In the genomic region with DNA sequence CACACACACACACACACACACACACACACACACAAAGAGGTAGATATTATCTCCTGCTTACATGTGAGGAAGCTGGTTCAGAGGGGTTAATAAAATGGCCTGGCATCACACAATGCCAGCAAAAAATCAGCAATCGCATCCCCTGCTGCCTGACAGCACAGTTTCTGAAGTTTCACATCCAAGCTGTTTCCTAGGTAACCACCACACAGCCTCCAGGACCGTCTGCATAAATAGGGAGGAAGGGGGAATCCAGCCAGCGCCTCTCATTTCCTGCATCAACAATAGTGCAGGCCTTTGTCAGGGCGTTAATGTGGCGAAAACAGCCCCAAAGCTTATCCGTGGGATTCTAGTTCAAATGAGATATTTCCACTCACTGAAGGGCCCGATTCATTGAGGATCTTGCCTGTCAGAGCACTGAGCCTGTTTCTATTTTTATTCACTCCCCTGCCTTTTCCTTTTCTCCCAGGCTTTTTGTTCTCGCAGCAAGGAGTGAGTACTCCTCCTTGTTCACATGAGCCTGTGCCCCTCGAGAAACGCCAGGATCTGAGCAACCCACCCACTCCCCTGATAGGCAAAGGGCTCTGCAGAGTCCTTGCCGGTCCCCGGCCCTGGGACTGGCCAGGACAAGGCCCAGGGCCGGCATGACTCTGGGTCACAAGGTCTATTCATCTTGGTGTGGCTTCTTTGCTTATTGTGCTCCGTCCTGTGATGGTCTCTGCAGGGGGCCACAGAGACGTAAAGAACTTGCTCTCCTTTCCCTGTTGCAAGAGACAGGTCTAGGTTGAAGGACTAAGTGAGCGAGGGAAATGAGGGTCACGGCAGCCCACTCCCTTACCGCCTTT, we compare ENCODE assay signal across 9 cellular contexts. TPM values are rescaled to one million over a fixed set of nuclear protein-coding genes. Genes with fewer than 3 reads are reported as not detected.
A peak's percentile ranks its signal among the peaks of the same experiment; 100 is the strongest.
DNase-seq lines count a peak whose midpoint lies in the region; ATAC-seq, FAIRE-seq and TF ChIP-seq lines count a peak whose summit lies in the region.
"Had no signal": no experiment of that assay in that cellular context is flagged by ENCODE, and none has a peak within 500 bp of the region (broad histone marks: within the 10 kb centered on the region; RNA-seq: fewer than 3 reads in every experiment).

No MANE protein-coding gene starts in this region.

- H3K27me3 Mint-ChIP-seq in neural progenitor cell (ENCODE audit: insufficient read depth, low read depth): peaks cover 3% of the 10 kb centered on the region

- H3K4me2 ChIP-seq in neural progenitor cell: peak overlapping the region; percentile 68

- FAIRE-seq in GM19239 (lab: Jason Lieb, UNC): no peak

- H3K36me3 Mint-ChIP-seq in neural progenitor cell: peaks cover 10% of the 10 kb centered on the region
- H3K36me3 Mint-ChIP-seq: activated naive CD8-positive, alpha-beta T cell treated with anti-CD3 and anti-CD28 coated beads, Interleukin-2, amount 10 ng/mL, durations not matched to agents 7 days and 5 days had no signal

- H3K9me3 ChIP-seq in neural progenitor cell (ENCODE audit: low read depth): no peaks in the 10 kb centered on the region
- no peaks in the 10 kb centered on the region for H3K9me3 ChIP-seq in lower lobe of right lung

- H4K20me1 ChIP-seq in neural progenitor cell (ENCODE audit: low read depth): no peaks in the 10 kb centered on the region

- H3K9ac ChIP-seq in neural progenitor cell: no peak overlapping the region

- H3K4me1 ChIP-seq in neural progenitor cell (peaks cover 35% of the 10 kb centered on the region), lower lobe of right lung (no peaks in the 10 kb centered on the region), foreskin keratinocyte (no peaks in the 10 kb centered on the region)

- ATAC-seq in lower lobe of right lung (no peak), foreskin keratinocyte (no peak)

- H3K27ac ChIP-seq in dorsolateral prefrontal cortex (peak overlapping the region; percentile 20 to 94 (median 85)), neural progenitor cell (no peak overlapping the region), lower lobe of right lung (no peak overlapping the region), foreskin keratinocyte (no peak overlapping the region)

- H3K27me3 ChIP-seq in dorsolateral prefrontal cortex (no peaks in the 10 kb centered on the region), neural progenitor cell (no peaks in the 10 kb centered on the region), lower lobe of right lung (ENCODE audit: low read depth) (no peaks in the 10 kb centered on the region), foreskin keratinocyte (peaks cover 2% of the 10 kb centered on the region)

- peaks cover 24% of the 10 kb centered on the region for H3K4me1 Mint-ChIP-seq in neural progenitor cell
- H3K4me1 Mint-ChIP-seq: activated naive CD8-positive, alpha-beta T cell treated with anti-CD3 and anti-CD28 coated beads, Interleukin-2, amount 10 ng/mL, durations not matched to agents 7 days and 5 days had no signal

- peak overlapping the region; percentile 94 for H2AFZ ChIP-seq in neural progenitor cell (replicated peaks)

- H3K36me3 ChIP-seq in neural progenitor cell (no peaks in the 10 kb centered on the region), lower lobe of right lung (no peaks in the 10 kb centered on the region)

- intact Hi-C loops in dorsolateral prefrontal cortex (cut with DNase I) (loop anchor here in 1 of 2 donors (2.0 to 5.0 kb wide), 2 partner anchors 37 to 64 kb away; a partner anchor contains a TSS), lower lobe of right lung (cut with DNase I) (no loop called here)

- H3F3A ChIP-seq in neural progenitor cell (ENCODE audit: low read depth): peaks cover 43% of the 10 kb centered on the region

- TF ChIP-seq CTCF in GM12865 (IDR thresholded peaks at IDR 0.05; ENCODE audit: insufficient read depth, low read depth, low read length, missing control alignments) (no peak), dorsolateral prefrontal cortex (IDR thresholded peaks at IDR 0.05 in 54 of 56, conservative IDR thresholded peaks at IDR 0.05 in 2 of 56; ENCODE audit: low read depth in 1 of 56, partially characterized antibody in 56 of 56) (no peak), neural progenitor cell (IDR thresholded peaks at IDR 0.05) (no peak), lower lobe of right lung (IDR thresholded peaks at IDR 0.05) (no peak), foreskin keratinocyte (conservative IDR thresholded peaks at IDR 0.05) (no peak)

- DNase-seq in GM12865 (ENCODE audit: low read depth): peak; percentile 70
- DNase-seq in NCI-H2227 treated with DMSO at 0.1 percent for 48 hours (lab: John Stamatoyannopoulos, UW): peak; percentile 80
- DNase-seq in dorsolateral prefrontal cortex: peak in 9 of 10 donors; percentile 63 to 86 (median 73)
- peak; percentile 82 for DNase-seq in neural progenitor cell (ENCODE audit: low spot score)
- DNase-seq in lower lobe of right lung: no peak
- DNase-seq in NCI-H128 (lab: John Stamatoyannopoulos, UW; ENCODE audit: unreplicated experiment): no peak
- no peak for DNase-seq in GM19239 (ENCODE audit: insufficient read length, low spot score)
- no peak for DNase-seq in foreskin keratinocyte
- DNase-seq: activated naive CD8-positive, alpha-beta T cell treated with anti-CD3 and anti-CD28 coated beads, Interleukin-2, amount 10 ng/mL, durations not matched to agents 7 days and 5 days had no signal

- no peaks in the 10 kb centered on the region for H3K79me2 ChIP-seq in neural progenitor cell (ENCODE audit: low read depth)

- H3K9me3 Mint-ChIP-seq in neural progenitor cell: peaks cover 15% of the 10 kb centered on the region
- H3K9me3 Mint-ChIP-seq: activated naive CD8-positive, alpha-beta T cell treated with anti-CD3 and anti-CD28 coated beads, Interleukin-2, amount 10 ng/mL, durations not matched to agents 7 days and 5 days had no signal

- H3K4me3 ChIP-seq in GM12865 (ENCODE audit: low read depth, low read length): no peak overlapping the region
- peak overlapping the region in 52 of 59 donors; percentile 3 to 52 (median 30) for H3K4me3 ChIP-seq in dorsolateral prefrontal cortex
- H3K4me3 ChIP-seq in neural progenitor cell: peak overlapping the region; percentile 13
- H3K4me3 ChIP-seq in lower lobe of right lung: no peak overlapping the region

- H3K27ac Mint-ChIP-seq in neural progenitor cell: no peak overlapping the region
- H3K27ac Mint-ChIP-seq: activated naive CD8-positive, alpha-beta T cell treated with anti-CD3 and anti-CD28 coated beads, Interleukin-2, amount 10 ng/mL, durations not matched to agents 7 days and 5 days had no signal

- no peak overlapping the region for H3K4me3 Mint-ChIP-seq in neural progenitor cell
- H3K4me3 Mint-ChIP-seq: activated naive CD8-positive, alpha-beta T cell treated with anti-CD3 and anti-CD28 coated beads, Interleukin-2, amount 10 ng/mL, durations not matched to agents 7 days and 5 days had no signal

RNA-seq across cellular contexts. Expression of a gene that starts 32.7 kb away (rescaled TPM):
- total RNA-seq in dorsolateral prefrontal cortex (100 to 1,000 TPM in 108 of 120 experiments, 10 to 100 TPM in 12; 53.6 to 634 (median 180) TPM), neural progenitor cell (ENCODE audit: low replicate concordance) (362 and 762 TPM in 2 replicates), lower lobe of right lung (0.59 TPM), foreskin keratinocyte (1.2 TPM in 1 of 2 replicates, not detected in the other)
- polyA plus RNA-seq in foreskin keratinocyte: 0.04 and 0.85 TPM in 2 replicates
- total RNA-seq: activated naive CD8-positive, alpha-beta T cell treated with anti-CD3 and anti-CD28 coated beads, Interleukin-2, amount 10 ng/mL, durations not matched to agents 7 days and 5 days had no signal

RNA-seq across cellular contexts. Expression of a gene that starts 37.4 kb away (rescaled TPM):
- total RNA-seq in dorsolateral prefrontal cortex: 100 to 1,000 TPM; 207 to 859 (median 516) TPM
- total RNA-seq in neural progenitor cell (ENCODE audit: low replicate concordance): 57.9 and 117 TPM in 2 replicates
- total RNA-seq in lower lobe of right lung: 18.3 TPM
- total RNA-seq in foreskin keratinocyte: 31.2 and 34.6 TPM in 2 replicates
- polyA plus RNA-seq in foreskin keratinocyte: 35.5 and 41.1 TPM in 2 replicates

Comparison
In these comparisons a context has a peak if more than half of its experiments do, and no peak if none do; other contexts are left out.
1. DNase-seq: peak in GM12865 (single experiment), NCI-H2227 treated with DMSO at 0.1 percent for 48 hours (single experiment), dorsolateral prefrontal cortex (9 of 10) and neural progenitor cell (single experiment); none in lower lobe of right lung (single experiment), NCI-H128 (single experiment), GM19239 (single experiment) and foreskin keratinocyte (0 of 2).
2. H3K4me3 ChIP-seq: peak in dorsolateral prefrontal cortex (52 of 59) and neural progenitor cell (single experiment); none in GM12865 (single experiment) and lower lobe of right lung (single experiment).
3. H3K27ac ChIP-seq: peak in dorsolateral prefrontal cortex (59 of 59); none in neural progenitor cell (single experiment), lower lobe of right lung (single experiment) and foreskin keratinocyte (single experiment).
4. RNA of a gene that starts 32.7 kb away (total RNA-seq): 362 to 762 TPM in neural progenitor cell and 53.6 to 634 TPM in dorsolateral prefrontal cortex; 1.2 TPM in foreskin keratinocyte and 0.59 TPM in lower lobe of right lung (single experiment); every median in the first group is over 10 times any median in the second.